In the genomic region with DNA sequence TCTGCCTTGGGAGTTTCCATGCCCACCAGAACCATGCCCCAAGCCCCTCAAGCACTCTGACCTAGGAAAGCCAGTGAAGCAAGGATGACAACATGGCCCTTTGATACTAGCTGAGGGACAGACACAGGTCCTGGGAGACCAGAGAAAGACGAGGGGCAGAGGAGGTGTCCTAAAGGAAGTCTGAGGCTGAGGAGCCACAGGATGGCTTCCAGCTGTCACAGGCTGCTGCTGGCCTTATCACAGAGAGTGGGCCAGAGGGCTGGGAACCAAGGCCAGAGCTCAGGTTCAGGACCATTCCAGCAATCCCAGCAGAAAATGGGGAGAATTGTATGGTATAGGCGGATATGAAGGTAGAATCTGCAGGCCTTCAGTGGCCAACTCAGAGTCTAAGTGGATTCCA, we compare ENCODE assay signal across 23 cellular contexts. TPM values are rescaled to one million over a fixed set of nuclear protein-coding genes. Genes with fewer than 3 reads are reported as not detected.
"Had no signal": no experiment of that assay in that cellular context is flagged by ENCODE, and none has a peak within 500 bp of the region (broad histone marks: within the 10 kb centered on the region; RNA-seq: fewer than 3 reads in every experiment).

No MANE protein-coding gene starts in this region.

- H3K4me3 ChIP-seq: colonic mucosa, esophagus squamous epithelium, gastroesophageal sphincter, left ventricle myocardium inferior, psoas muscle, right lobe of liver, spleen, tibial nerve, upper lobe of right lung, vagina had no signal

- H3K4me3 Mint-ChIP-seq: immature natural killer cell; naive thymus-derived CD4-positive, alpha-beta T cell; nephron progenitor cell had no signal

- H3K9me3 ChIP-seq: colonic mucosa, esophagus squamous epithelium, gastroesophageal sphincter, left ventricle myocardium inferior, psoas muscle, right lobe of liver, spleen, tibial nerve, upper lobe of right lung, vagina had no signal

- H3K9me3 Mint-ChIP-seq: immature natural killer cell, nephron progenitor cell had no signal

- H3K4me1 ChIP-seq: colonic mucosa, esophagus squamous epithelium, gastroesophageal sphincter, right lobe of liver, tibial nerve, upper lobe of right lung, vagina had no signal

- H3K4me1 Mint-ChIP-seq: nephron progenitor cell had no signal

- H3K27ac Mint-ChIP-seq: nephron progenitor cell had no signal

- H3K27me3 Mint-ChIP-seq: naive thymus-derived CD4-positive, alpha-beta T cell had no signal

- ATAC-seq: gastroesophageal sphincter; naive thymus-derived CD4-positive, alpha-beta T cell; psoas muscle; right lobe of liver; upper lobe of right lung had no signal

- H3K27me3 ChIP-seq: colonic mucosa, esophagus squamous epithelium, gastroesophageal sphincter, right lobe of liver, spleen, tibial nerve, upper lobe of right lung, vagina had no signal

- DNase-seq: colonic mucosa; dermis blood vessel endothelial cell; esophagus squamous epithelium; foreskin fibroblast; glutamatergic neuron; immature natural killer cell; left ventricle myocardium inferior; mesendoderm; naive thymus-derived CD4-positive, alpha-beta T cell; nephron progenitor cell; retina; right lobe of liver; spleen; stimulated activated CD4-positive, alpha-beta T cell treated with anti-CD3 and anti-CD28 coated beads, Interleukin-15, amount 100 ng/mL, for 24 hours; stimulated activated CD4-positive, alpha-beta T cell treated with anti-CD3 and anti-CD28 coated beads, Interleukin-1b, Interleukin-23, amount 100 ng/mL, for 48 hours; stimulated activated CD4-positive, alpha-beta T cell treated with anti-CD3 and anti-CD28 coated beads, Interleukin-4, amount 100 ng/mL, for 24 hours; stimulated activated naive CD4-positive, alpha-beta T cell had no signal

- H3K27ac ChIP-seq: colonic mucosa, esophagus squamous epithelium, gastroesophageal sphincter, left ventricle myocardium inferior, psoas muscle, right lobe of liver, spleen, tibial nerve, upper lobe of right lung, vagina had no signal

RNA-seq across cellular contexts. Expression of a gene that starts 31.7 kb away (rescaled TPM):
- total RNA-seq: epithelial cell of proximal tubule had no signal
